Comparison of ENCODE assay signal across 17 cellular contexts in the genomic region with DNA sequence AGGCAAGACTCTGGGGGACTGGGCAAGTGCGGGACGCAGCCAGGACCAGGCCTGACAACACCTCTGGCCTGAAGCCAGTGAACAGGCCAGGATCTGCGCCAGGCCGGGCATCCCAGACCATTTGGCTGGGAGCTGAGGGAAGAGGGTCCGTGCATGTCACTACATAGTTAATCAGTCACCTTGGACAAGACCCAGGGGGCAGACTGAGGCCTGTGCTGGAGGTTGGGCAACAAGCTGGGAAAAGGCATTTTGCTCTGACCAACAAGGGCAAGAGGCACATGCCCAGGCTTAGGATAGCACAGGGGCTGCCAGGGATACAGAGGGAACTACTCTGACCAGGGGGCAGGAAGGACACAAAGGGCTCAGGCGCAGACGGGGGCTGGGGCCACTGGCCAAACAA.
"Had no signal": no experiment of that assay in that cellular context is flagged by ENCODE, and none has a peak within 500 bp of the region (broad histone marks: within the 10 kb centered on the region; RNA-seq: fewer than 3 reads in every experiment).

No MANE protein-coding gene starts in this region.

- H3K9me3 Mint-ChIP-seq: activated CD4-positive, alpha-beta memory T cell treated with anti-CD3 and anti-CD28 coated beads for 36 hours; activated naive CD4-positive, alpha-beta T cell treated with anti-CD3 and anti-CD28 coated beads for 36 hours; neural crest cell; T-helper 2 cell treated with Interferon-gamma antibody and Interleukin-4, amounts not matched to agents 5 μg/mL and 100 μg/mL, for 36 hours; WTC11 had no signal

- H3K27ac Mint-ChIP-seq: activated CD4-positive, alpha-beta memory T cell treated with anti-CD3 and anti-CD28 coated beads for 36 hours; activated naive CD4-positive, alpha-beta T cell treated with anti-CD3 and anti-CD28 coated beads for 36 hours; T-helper 2 cell treated with Interferon-gamma antibody and Interleukin-4, amounts not matched to agents 5 μg/mL and 100 μg/mL, for 36 hours; WTC11 had no signal

- H3K4me3 Mint-ChIP-seq: activated CD4-positive, alpha-beta memory T cell treated with anti-CD3 and anti-CD28 coated beads for 36 hours; activated naive CD4-positive, alpha-beta T cell treated with anti-CD3 and anti-CD28 coated beads for 36 hours; neural crest cell; T-helper 2 cell treated with Interferon-gamma antibody and Interleukin-4, amounts not matched to agents 5 μg/mL and 100 μg/mL, for 36 hours; WTC11 had no signal

- ATAC-seq: stimulated activated naive CD8-positive, alpha-beta T cell treated with anti-CD3 and anti-CD28 coated beads, Interleukin-15, Interleukin-2, amounts not matched to agents 100 U/mL and 50 U/mL, for 24 hours; WTC11 had no signal

- DNase-seq: activated CD4-positive, alpha-beta memory T cell treated with anti-CD3 and anti-CD28 coated beads for 36 hours; activated CD4-positive, alpha-beta T cell treated with anti-CD3 and anti-CD28 coated beads for 4 hours; activated naive CD4-positive, alpha-beta T cell treated with anti-CD3 and anti-CD28 coated beads for 36 hours; activated T-cell treated with anti-CD3 and anti-CD28 coated beads, Interleukin-2, amount 50 U/mL, for 1 hour; cerebellar nuclear complex; cortex of kidney; effector CD8-positive, alpha-beta T cell; esophagus squamous epithelium; psoas muscle; SK-N-SH; spleen; stimulated activated CD8-positive, alpha-beta memory T cell treated with anti-CD3 and anti-CD28 coated beads, Interleukin-4, amount 100 ng/mL, for 48 hours; stimulated activated naive CD8-positive, alpha-beta T cell treated with anti-CD3 and anti-CD28 coated beads, Interleukin-15, Interleukin-2, amounts not matched to agents 100 U/mL and 50 U/mL, for 24 hours; trophoblast cell had no signal

- H3K4me1 Mint-ChIP-seq: neural crest cell, WTC11 had no signal

- H3K27me3 Mint-ChIP-seq: activated CD4-positive, alpha-beta memory T cell treated with anti-CD3 and anti-CD28 coated beads for 36 hours had no signal
